Comparison of ENCODE assay signal across 14 cellular contexts in the genomic region with DNA sequence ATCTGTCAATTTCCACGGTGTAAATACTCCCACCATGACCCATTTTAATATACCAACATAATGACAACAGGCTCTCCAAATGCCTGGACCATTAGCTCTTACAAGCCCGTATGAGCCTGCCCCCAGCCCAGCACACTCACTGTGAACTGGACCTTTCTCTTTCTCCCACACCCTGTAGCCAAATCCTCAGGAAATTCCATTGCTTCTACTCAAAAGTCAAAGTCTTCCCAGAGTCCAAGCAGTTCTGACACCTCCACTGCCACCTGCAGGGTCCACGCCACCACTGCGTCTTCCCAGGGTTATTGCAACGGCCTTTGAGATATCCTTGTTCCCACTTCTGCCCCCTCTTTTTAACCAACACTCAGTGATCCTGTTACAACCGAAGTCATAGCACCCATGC.
DNase-seq lines count a peak whose midpoint lies in the region; ATAC-seq, FAIRE-seq and TF ChIP-seq lines count a peak whose summit lies in the region.
"Had no signal": no experiment of that assay in that cellular context is flagged by ENCODE, and none has a peak within 500 bp of the region (broad histone marks: within the 10 kb centered on the region; RNA-seq: fewer than 3 reads in every experiment).

No MANE protein-coding gene starts in this region.

- H3K4me1 ChIP-seq in breast epithelium, result no peaks in the 10 kb centered on the region

- peaks cover 34% of the 10 kb centered on the region for H3K27me3 Mint-ChIP-seq in MCF 10A (ENCODE audit: insufficient read depth, unreplicated experiment)

- H3K27ac ChIP-seq in breast epithelium (no peak overlapping the region), brain microvascular endothelial cell (no peak overlapping the region)
- H3K27ac ChIP-seq: thoracic aorta had no signal

- no peak for TF ChIP-seq POLR2A in breast epithelium (IDR thresholded peaks at IDR 0.05)

- H3K4me1 Mint-ChIP-seq in MCF 10A (ENCODE audit: insufficient read depth, unreplicated experiment), result peaks cover 12% of the 10 kb centered on the region
- H3K4me1 Mint-ChIP-seq: B cell had no signal

- in situ Hi-C loops in brain microvascular endothelial cell (cut with HindIII; ENCODE audit: low pct_ligation_motif_present, low sequenced_read_pairs), result no loop called here

- TF ChIP-seq CTCF in MCF 10A (IDR thresholded peaks at IDR 0.05; ENCODE audit: unreplicated experiment) (peak; percentile 23), breast epithelium (IDR thresholded peaks at IDR 0.05) (no peak), brain microvascular endothelial cell (IDR thresholded peaks at IDR 0.05; ENCODE audit: low read depth, low read length, missing control alignments) (peak; percentile 66)

- H3K36me3 ChIP-seq in breast epithelium (no peaks in the 10 kb centered on the region), brain microvascular endothelial cell (replicated peaks) (no peaks in the 10 kb centered on the region)
- H3K36me3 ChIP-seq: thoracic aorta had no signal

- FAIRE-seq in urothelium cell line (lab: Jason Lieb, UNC), result peak; percentile 97
- FAIRE-seq: endometrium, RCC 7860 had no signal

- CTCF ChIA-PET in MCF 10A (lab: Yijun Ruan, JAX), result interaction anchor here (0.8 to 2.8 kb wide), 2 partner anchors 12 to 61 kb away, joined by 3 to 12 read pairs; no protein-coding TSS in a partner anchor

- H3K4me3 Mint-ChIP-seq in MCF 10A (ENCODE audit: unreplicated experiment), result no peak overlapping the region
- H3K4me3 Mint-ChIP-seq: B cell had no signal

- peaks cover 0 to 17% of the 10 kb centered on the region in 2 donors for H3K27me3 ChIP-seq in breast epithelium
- no peaks in the 10 kb centered on the region for H3K27me3 ChIP-seq in brain microvascular endothelial cell (replicated peaks)

- ATAC-seq in GM21526 (IDR thresholded peaks at IDR 0.05; ENCODE audit: low FRiP score, unreplicated experiment), result no peak

- no peaks in the 10 kb centered on the region for H3K9me3 ChIP-seq in breast epithelium
- H3K9me3 ChIP-seq: thoracic aorta had no signal

- no peak overlapping the region for H3K4me3 ChIP-seq in breast epithelium
- H3K4me3 ChIP-seq in brain microvascular endothelial cell (ENCODE audit: low read depth, low read length), result no peak overlapping the region
- H3K4me3 ChIP-seq: thoracic aorta had no signal

- no peak overlapping the region for H3K27ac Mint-ChIP-seq in MCF 10A (ENCODE audit: low read depth, unreplicated experiment)
- H3K27ac Mint-ChIP-seq: B cell had no signal

- DNase-seq in MCF 10A (ENCODE audit: unreplicated experiment) (peak; percentile 23), breast epithelium (ENCODE audit: low spot score in 2 of 2) (no peak), LHCN-M2 (ENCODE audit: low read depth) (peak; percentile 41), brain microvascular endothelial cell (peak; percentile 22), urothelium cell line (ENCODE audit: low spot score) (no peak), NCI-H774 (lab: John Stamatoyannopoulos, UW) (no peak), DMS 273 (lab: John Stamatoyannopoulos, UW; ENCODE audit: unreplicated experiment) (no peak)
- DNase-seq: activated CD8-positive, alpha-beta memory T cell treated with anti-CD3 and anti-CD28 coated beads, Interleukin-2, amount 50 U/mL, for 4 hours; T-helper 9 cell had no signal

- intact Hi-C loops in MCF 10A (cut with micrococcal nuclease) (no loop called here), breast epithelium (cut with DNase I; ENCODE audit: low total_unique reads) (no loop called here)

- POLR2A ChIA-PET in MCF 10A (lab: Yijun Ruan, JAX), result no interaction called here

- H3K9me3 Mint-ChIP-seq in MCF 10A (ENCODE audit: unreplicated experiment), result no peaks in the 10 kb centered on the region

- no peaks in the 10 kb centered on the region for H3K36me3 Mint-ChIP-seq in MCF 10A (ENCODE audit: insufficient read depth, unreplicated experiment)

- BruUV-seq in MCF 10A (replicated peaks; lab: Mats Ljungman, UMichigan), result no TSS peak

Comparison
In these comparisons a context has a peak if more than half of its experiments do, and no peak if none do; other contexts are left out.
1. DNase-seq: peak in MCF 10A (single experiment), LHCN-M2 (single experiment) and brain microvascular endothelial cell (single experiment); none in breast epithelium (0 of 2), urothelium cell line (single experiment), NCI-H774 (single experiment) and DMS 273 (single experiment).
2. CTCF ChIP-seq: peak in MCF 10A (single experiment) and brain microvascular endothelial cell (single experiment); none in breast epithelium (0 of 3).